In genomic region chr12:49366652-49367380, GRCh38 we compare ENCODE assay signal across 8 cellular contexts. TPM values are rescaled to one million over a fixed set of nuclear protein-coding genes. Genes with fewer than 3 reads are reported as not detected.
DNase-seq lines count a peak whose midpoint lies in the region; ATAC-seq and TF ChIP-seq lines count a peak whose summit lies in the region.

No MANE protein-coding gene starts in this region.

- dilution Hi-C loops in IMR-90 (cut with HindIII; ENCODE audit: low sequenced_read_pairs, unreplicated experiment) = loop anchor here (25.0 kb wide), 1 partner anchor 145 kb away; no protein-coding TSS in a partner anchor

- in situ Hi-C loops in IMR-90 (cut with MboI; ENCODE audit: low sequenced_read_pairs) = no loop called here

- no peak overlapping the region for H2AK5ac ChIP-seq in IMR-90 (ENCODE audit: low read depth, low read length)

- peak; percentile 29; the same call in 1 of the 2 replicates for TF ChIP-seq CTCF in IMR-90 (conservative IDR thresholded peaks at IDR 0.05; ENCODE audit: low read depth, low read length)

- BruUV-seq in IMR-90 (replicated peaks; lab: Mats Ljungman, UMichigan) = no TSS peak

- peak; percentile 98 for DNase-seq in D341Med (ENCODE audit: low spot score)
- peak; percentile 94 for DNase-seq in IMR-90
- DNase-seq in OCI-M1 (lab: John Stamatoyannopoulos, UW) = peak; percentile 94
- DNase-seq in activated T-cell treated with anti-CD3 and anti-CD28 coated beads for 48 hours (ENCODE audit: low read depth) = peak; percentile 92
- peak; percentile 90 for DNase-seq in erythroblast (lab: John Stamatoyannopoulos, UW)
- DNase-seq in stimulated activated CD8-positive, alpha-beta memory T cell treated with anti-CD3 and anti-CD28 coated beads, Interleukin-4, amount 100 ng/mL, for 48 hours = peak; percentile 90

- POLR2A ChIA-PET in IMR-90 (lab: Charles Lee; ENCODE audit: unreplicated experiment) = interaction anchor here (0.7 kb wide), 1 partner anchor 147 kb away, joined by 7 read pairs; no protein-coding TSS in a partner anchor

- 0 out of 3 replicates have a peak overlapping the region, but pooled peaks have one; percentile 27 for H2BK15ac ChIP-seq in IMR-90 (ENCODE audit: low read depth, low read length)

- CTCF ChIA-PET in IMR-90 (lab: Yijun Ruan, JAX) = interaction anchor here (0.5 to 2.1 kb wide), 9 partner anchors 8 to 867 kb away, joined by 3 to 10 read pairs (median 3); no protein-coding TSS in a partner anchor

- TF ChIP-seq POLR2A in IMR-90 (IDR thresholded peaks at IDR 0.05; ENCODE audit: low read depth, low read length) (peak; percentile 82; the same call in 1 of the 2 replicates), erythroblast (IDR thresholded peaks at IDR 0.05; ENCODE audit: low read length) (peak; percentile 89)

- H3K36me3 ChIP-seq in IMR-90 (ENCODE audit: control insufficient read depth, insufficient read depth, low read length) = peaks cover 2% of the 10 kb centered on the region; the same call in 1 of the 2 replicates
- no peaks in the 10 kb centered on the region for H3K36me3 ChIP-seq in muscle layer of colon (ENCODE audit: insufficient read depth, low read length)

- H3K9me3 ChIP-seq in IMR-90 (ENCODE audit: control insufficient read depth, insufficient read depth, low read length) = no peaks in the 10 kb centered on the region
- H3K9me3 ChIP-seq in muscle layer of colon (ENCODE audit: low read length) = no peaks in the 10 kb centered on the region

- H3K9ac ChIP-seq in IMR-90 (ENCODE audit: low read depth, low read length) = peak overlapping the region; percentile 95
- H3K9ac ChIP-seq in muscle layer of colon (ENCODE audit: low read length) = peak overlapping the region; percentile 66

- H3K27me3 ChIP-seq in IMR-90 (ENCODE audit: control insufficient read depth, insufficient read depth, low read length) = no peaks in the 10 kb centered on the region
- no peaks in the 10 kb centered on the region for H3K27me3 ChIP-seq in muscle layer of colon (ENCODE audit: control insufficient read depth in 1 of 2, insufficient read depth in 2 of 2, low read length in 2 of 2)

- H2AFZ ChIP-seq in IMR-90 (replicated peaks; ENCODE audit: low read length, poor library complexity) = peak overlapping the region; percentile 98

- peak; percentile 13; the same call in 1 of the 2 replicates for TF ChIP-seq RAD21 in IMR-90 (IDR thresholded peaks at IDR 0.05; ENCODE audit: low read length)

- H3K14ac ChIP-seq in IMR-90 (replicated peaks; ENCODE audit: low read depth, low read length) = peak overlapping the region; percentile 84

- intact Hi-C loops in IMR-90 (cut with micrococcal nuclease) = loop anchor here (1.0 kb wide), 1 partner anchor 201 kb away; the partner anchor contains the start of gene MCRS1

- peak overlapping the region; percentile 88 for H2AK9ac ChIP-seq in IMR-90 (replicated peaks; ENCODE audit: low read depth, low read length, poor library complexity)

- peak overlapping the region; percentile 89 for H3K56ac ChIP-seq in IMR-90 (ENCODE audit: extremely low read depth, insufficient read depth, low read length)

- H4K91ac ChIP-seq in IMR-90 (ENCODE audit: insufficient read depth, low read depth, low read length) = peak overlapping the region; percentile 81

- peak overlapping the region; percentile 78 for H3K23ac ChIP-seq in IMR-90 (ENCODE audit: low read depth, low read length)

- H3K4me2 ChIP-seq in IMR-90 (ENCODE audit: low read depth, low read length) = peak overlapping the region; percentile 76

- peaks cover 3 to 34% of the 10 kb centered on the region in 2 experiments; a peak in 2 of 4 replicates for H3K79me1 ChIP-seq in IMR-90 (ENCODE audit: low read depth in 1 of 2, low read length in 2 of 2)

- peak overlapping the region; percentile 90 for H2BK120ac ChIP-seq in IMR-90 (ENCODE audit: low read depth, low read length)

- peak overlapping the region; percentile 85 for H2BK5ac ChIP-seq in IMR-90 (ENCODE audit: low read depth, low read length, poor library complexity, severe bottlenecking)

- peaks cover 19% of the 10 kb centered on the region for H4K20me1 ChIP-seq in IMR-90 (ENCODE audit: insufficient read depth, low read length)

- ATAC-seq in GM21526 (IDR thresholded peaks at IDR 0.05; ENCODE audit: low FRiP score, unreplicated experiment) = peak; percentile 51
- peak; percentile 93 for ATAC-seq in IMR-90 (ENCODE audit: low read depth)

- peak overlapping the region; percentile 85 to 94 for H4K8ac ChIP-seq in IMR-90 (ENCODE audit: low read depth in 2 of 2, low read length in 2 of 2)

- H3K18ac ChIP-seq in IMR-90 (ENCODE audit: low read depth, low read length) = peak overlapping the region; percentile 74

- 0% methylated on average over 16 of the region's 97 CpGs; no CpG with 5 or more reads in 1 of the 2 experiments for WGBS in IMR-90 (ENCODE audit: extremely low coverage in 2 of 2, insufficient read length in 1 of 2), 2 experiments

- peak overlapping the region; percentile 92 for H3K4ac ChIP-seq in IMR-90 (ENCODE audit: low read depth, low read length)

- H3K4me3 ChIP-seq in IMR-90 (ENCODE audit: insufficient read depth, low read depth, low read length) = peak overlapping the region; percentile 74
- H3K4me3 ChIP-seq in muscle layer of colon (ENCODE audit: low read depth in 1 of 2, low read length in 2 of 2) = peak overlapping the region; percentile 74 to 89

- H3K9me1 ChIP-seq in IMR-90 (ENCODE audit: insufficient read depth, low read length) = peaks cover 4% of the 10 kb centered on the region; the same call in 1 of the 2 replicates

- H3K27ac ChIP-seq in IMR-90 (ENCODE audit: insufficient read depth, low read length) (peak overlapping the region; percentile 91), muscle layer of colon (ENCODE audit: low read depth, low read length) (peak overlapping the region; percentile 96)

- H3K4me1 ChIP-seq in IMR-90 (ENCODE audit: control insufficient read depth, insufficient read depth, low read length) (peaks cover 6% of the 10 kb centered on the region; the same call in 1 of the 2 replicates), muscle layer of colon (ENCODE audit: insufficient read depth, low read length) (peaks cover 17% of the 10 kb centered on the region)

- H2BK20ac ChIP-seq in IMR-90 (ENCODE audit: low read depth, low read length) = no peak overlapping the region

- H4K5ac ChIP-seq in IMR-90 (ENCODE audit: low read depth, low read length) = peak overlapping the region; percentile 31; the same call in 1 of the 2 replicates

TF ChIP-seq in IMR-90, 13 proteins besides CTCF, POLR2A, EP300 and RAD21:
- TF ChIP-seq MXI1 (IDR thresholded peaks at IDR 0.05; ENCODE audit: borderline replicate concordance, low read depth, low read length) (peak; percentile 50; the same call in 1 of the 2 replicates), RFX5 (IDR thresholded peaks at IDR 0.05; ENCODE audit: low read depth, low read length) (no peak), MAZ (IDR thresholded peaks at IDR 0.05; ENCODE audit: borderline replicate concordance, low read depth, low read length) (peak; percentile 79; the same call in 1 of the 2 replicates), BHLHE40 (IDR thresholded peaks at IDR 0.05; ENCODE audit: low read depth, low read length) (no peak), FOS (IDR thresholded peaks at IDR 0.05; ENCODE audit: low read depth, low read length) (no peak), CHD1 (IDR thresholded peaks at IDR 0.05; ENCODE audit: low read depth, low read length) (peak; percentile 62; the same call in 1 of the 2 replicates), USF2 (IDR thresholded peaks at IDR 0.05; ENCODE audit: low read depth, low read length) (0 out of 2 replicates have a peak, but pooled peaks have one; percentile 25), MAFK (IDR thresholded peaks at IDR 0.05; ENCODE audit: low read depth, low read length) (no peak), NFE2L2 (IDR thresholded peaks at IDR 0.05; ENCODE audit: low read depth, low read length) (no peak), CEBPB (IDR thresholded peaks at IDR 0.05; ENCODE audit: low read depth, low read length) (peak; percentile 32; the same call in 1 of the 2 replicates), RCOR1 (IDR thresholded peaks at IDR 0.05; ENCODE audit: insufficient replicate concordance, low read length) (no peak)
- TF ChIP-seq, protein P1, sequence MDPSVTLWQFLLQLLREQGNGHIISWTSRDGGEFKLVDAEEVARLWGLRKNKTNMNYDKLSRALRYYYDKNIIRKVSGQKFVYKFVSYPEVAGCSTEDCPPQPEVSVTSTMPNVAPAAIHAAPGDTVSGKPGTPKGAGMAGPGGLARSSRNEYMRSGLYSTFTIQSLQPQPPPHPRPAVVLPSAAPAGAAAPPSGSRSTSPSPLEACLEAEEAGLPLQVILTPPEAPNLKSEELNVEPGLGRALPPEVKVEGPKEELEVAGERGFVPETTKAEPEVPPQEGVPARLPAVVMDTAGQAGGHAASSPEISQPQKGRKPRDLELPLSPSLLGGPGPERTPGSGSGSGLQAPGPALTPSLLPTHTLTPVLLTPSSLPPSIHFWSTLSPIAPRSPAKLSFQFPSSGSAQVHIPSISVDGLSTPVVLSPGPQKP (IDR thresholded peaks at IDR 0.05; ENCODE audit: borderline replicate concordance, low read depth, low read length) = no peak

RNA-seq across cellular contexts. Expression of gene SPATS2, which starts 0.4 kb away (rescaled TPM):
- 44.7 and 63.3 TPM in 2 replicates for total RNA-seq in IMR-90 (2012; rRNA removed)
- 45.0 and 50.6 TPM in 2 replicates for polyA plus RNA-seq in IMR-90 (2012; rRNA removed)
- polyA plus RNA-seq in IMR-90 (2012; cell fraction: cytosol; rRNA removed) = 16.7 and 46.0 TPM in 2 replicates
- polyA plus RNA-seq in IMR-90 (2012; cell fraction: nucleus; rRNA removed; ENCODE audit: low replicate concordance) = 23.4 and 62.3 TPM in 2 replicates

RNA-seq across cellular contexts. Expression of gene DNAJC22, which starts 20.1 kb away (rescaled TPM):
- total RNA-seq in IMR-90 (2012; rRNA removed) = 6.7 and 8.1 TPM in 2 replicates
- 8.1 and 8.2 TPM in 2 replicates for polyA plus RNA-seq in IMR-90 (2012; rRNA removed)
- polyA plus RNA-seq in IMR-90 (2012; cell fraction: cytosol; rRNA removed) = 4.2 and 6.7 TPM in 2 replicates
- polyA plus RNA-seq in IMR-90 (2012; cell fraction: nucleus; rRNA removed; ENCODE audit: low replicate concordance) = 10.5 and 11.0 TPM in 2 replicates

RNA-seq across cellular contexts. Expression of gene C1QL4, which starts 29.8 kb away (rescaled TPM):
- total RNA-seq in IMR-90 (2012; rRNA removed) = 0.18 and 0.28 TPM in 2 replicates
- polyA plus RNA-seq in IMR-90 (2012; rRNA removed) = 0.46 and 0.60 TPM in 2 replicates
- polyA plus RNA-seq in IMR-90 (2012; cell fraction: cytosol; rRNA removed) = 0.55 and 0.96 TPM in 2 replicates
- polyA plus RNA-seq in IMR-90 (2012; cell fraction: nucleus; rRNA removed; ENCODE audit: low replicate concordance) = 0.84 and 1.3 TPM in 2 replicates

RNA-seq across cellular contexts. Expression of gene TROAP, which starts 43.8 kb away (rescaled TPM):
- total RNA-seq in IMR-90 (2012; rRNA removed) = 15.6 and 21.5 TPM in 2 replicates
- polyA plus RNA-seq in IMR-90 (2012; rRNA removed) = 29.3 and 46.0 TPM in 2 replicates
- polyA plus RNA-seq in IMR-90 (2012; cell fraction: cytosol; rRNA removed) = 13.7 and 15.7 TPM in 2 replicates
- polyA plus RNA-seq in IMR-90 (2012; cell fraction: nucleus; rRNA removed; ENCODE audit: low replicate concordance) = 36.7 and 80.0 TPM in 2 replicates

Comparison
In these comparisons a context has a peak if more than half of its experiments do, and no peak if none do; other contexts are left out.
1. Peak in every context shown above with its lines: DNase-seq, ATAC-seq, H3K4me3 ChIP-seq and H3K27ac ChIP-seq.